ENCODE assay signal across 1 cellular context in the genomic region with DNA sequence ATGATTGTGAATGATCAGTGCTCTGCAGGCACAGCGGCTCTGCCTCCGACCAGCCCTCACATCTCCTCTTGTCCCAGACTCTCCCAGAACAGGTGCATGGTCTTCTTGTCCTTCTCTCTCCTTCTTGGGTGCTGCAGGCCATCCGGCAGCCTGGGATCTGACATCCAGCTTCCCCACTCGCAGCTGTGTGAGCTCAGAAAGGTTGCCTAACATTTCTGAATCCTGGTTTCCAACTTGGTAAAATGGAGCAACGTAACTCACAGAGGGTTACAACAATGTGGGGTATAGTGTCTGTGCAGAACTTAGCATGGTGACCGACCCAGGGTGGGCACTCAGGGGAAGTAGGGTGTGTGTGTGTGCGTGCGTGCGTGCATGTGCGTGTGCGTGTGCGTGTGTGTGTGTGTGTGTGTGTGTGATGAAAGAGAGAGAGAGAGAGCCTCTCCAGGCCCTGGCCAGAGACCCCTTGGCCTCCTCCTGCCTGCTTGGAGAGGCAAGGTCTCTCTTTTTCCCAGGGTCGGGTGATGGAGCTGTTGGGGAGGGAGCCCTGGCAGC.
A peak's percentile ranks its signal among the peaks of the same experiment; 100 is the strongest.
TF ChIP-seq lines count a peak whose summit lies in the region.

No MANE protein-coding gene starts in this region.

TF ChIP-seq in HepG2, 621 proteins besides CTCF, POLR2A, EP300 and RAD21 (continued from another document and continues in another):
- TF ChIP-seq, protein P1, sequence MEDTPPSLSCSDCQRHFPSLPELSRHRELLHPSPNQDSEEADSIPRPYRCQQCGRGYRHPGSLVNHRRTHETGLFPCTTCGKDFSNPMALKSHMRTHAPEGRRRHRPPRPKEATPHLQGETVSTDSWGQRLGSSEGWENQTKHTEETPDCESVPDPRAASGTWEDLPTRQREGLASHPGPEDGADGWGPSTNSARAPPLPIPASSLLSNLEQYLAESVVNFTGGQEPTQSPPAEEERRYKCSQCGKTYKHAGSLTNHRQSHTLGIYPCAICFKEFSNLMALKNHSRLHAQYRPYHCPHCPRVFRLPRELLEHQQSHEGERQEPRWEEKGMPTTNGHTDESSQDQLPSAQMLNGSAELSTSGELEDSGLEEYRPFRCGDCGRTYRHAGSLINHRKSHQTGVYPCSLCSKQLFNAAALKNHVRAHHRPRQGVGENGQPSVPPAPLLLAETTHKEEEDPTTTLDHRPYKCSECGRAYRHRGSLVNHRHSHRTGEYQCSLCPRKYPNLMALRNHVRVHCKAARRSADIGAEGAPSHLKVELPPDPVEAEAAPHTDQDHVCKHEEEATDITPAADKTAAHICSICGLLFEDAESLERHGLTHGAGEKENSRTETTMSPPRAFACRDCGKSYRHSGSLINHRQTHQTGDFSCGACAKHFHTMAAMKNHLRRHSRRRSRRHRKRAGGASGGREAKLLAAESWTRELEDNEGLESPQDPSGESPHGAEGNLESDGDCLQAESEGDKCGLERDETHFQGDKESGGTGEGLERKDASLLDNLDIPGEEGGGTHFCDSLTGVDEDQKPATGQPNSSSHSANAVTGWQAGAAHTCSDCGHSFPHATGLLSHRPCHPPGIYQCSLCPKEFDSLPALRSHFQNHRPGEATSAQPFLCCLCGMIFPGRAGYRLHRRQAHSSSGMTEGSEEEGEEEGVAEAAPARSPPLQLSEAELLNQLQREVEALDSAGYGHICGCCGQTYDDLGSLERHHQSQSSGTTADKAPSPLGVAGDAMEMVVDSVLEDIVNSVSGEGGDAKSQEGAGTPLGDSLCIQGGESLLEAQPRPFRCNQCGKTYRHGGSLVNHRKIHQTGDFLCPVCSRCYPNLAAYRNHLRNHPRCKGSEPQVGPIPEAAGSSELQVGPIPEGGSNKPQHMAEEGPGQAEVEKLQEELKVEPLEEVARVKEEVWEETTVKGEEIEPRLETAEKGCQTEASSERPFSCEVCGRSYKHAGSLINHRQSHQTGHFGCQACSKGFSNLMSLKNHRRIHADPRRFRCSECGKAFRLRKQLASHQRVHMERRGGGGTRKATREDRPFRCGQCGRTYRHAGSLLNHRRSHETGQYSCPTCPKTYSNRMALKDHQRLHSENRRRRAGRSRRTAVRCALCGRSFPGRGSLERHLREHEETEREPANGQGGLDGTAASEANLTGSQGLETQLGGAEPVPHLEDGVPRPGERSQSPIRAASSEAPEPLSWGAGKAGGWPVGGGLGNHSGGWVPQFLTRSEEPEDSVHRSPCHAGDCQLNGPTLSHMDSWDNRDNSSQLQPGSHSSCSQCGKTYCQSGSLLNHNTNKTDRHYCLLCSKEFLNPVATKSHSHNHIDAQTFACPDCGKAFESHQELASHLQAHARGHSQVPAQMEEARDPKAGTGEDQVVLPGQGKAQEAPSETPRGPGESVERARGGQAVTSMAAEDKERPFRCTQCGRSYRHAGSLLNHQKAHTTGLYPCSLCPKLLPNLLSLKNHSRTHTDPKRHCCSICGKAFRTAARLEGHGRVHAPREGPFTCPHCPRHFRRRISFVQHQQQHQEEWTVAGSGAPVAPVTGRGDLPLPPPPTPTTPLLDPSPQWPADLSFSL (CRISPR knock-in tag; IDR thresholded peaks at IDR 0.05): peak; percentile 63; the same call in 1 of the 2 replicates
- TF ChIP-seq ZNF296 (CRISPR knock-in tag; conservative IDR thresholded peaks at IDR 0.05) (peak; percentile 80), NFKB2 (CRISPR knock-in tag; IDR thresholded peaks at IDR 0.05; ENCODE audit: borderline replicate concordance) (0 out of 2 replicates have a peak, but pooled peaks have one; percentile 19), ZNF264 (CRISPR knock-in tag; IDR thresholded peaks at IDR 0.05) (0 out of 2 replicates have a peak, but pooled peaks have one; percentile 5), CC2D1A (CRISPR knock-in tag; IDR thresholded peaks at IDR 0.05) (0 out of 2 replicates have a peak, but pooled peaks have one; percentile 53), RFXAP (CRISPR knock-in tag; IDR thresholded peaks at IDR 0.05; ENCODE audit: borderline replicate concordance) (0 out of 2 replicates have a peak, but pooled peaks have one; percentile 38), ZNF225 (CRISPR knock-in tag; IDR thresholded peaks at IDR 0.05) (no peak), SSRP1 (CRISPR knock-in tag; IDR thresholded peaks at IDR 0.05) (0 out of 2 replicates have a peak, but pooled peaks have one; percentile 16), HNRNPLL (IDR thresholded peaks at IDR 0.05; ENCODE audit: low read depth, low read length, poor library complexity, severe bottlenecking) (peak; percentile 85), NRL (CRISPR knock-in tag; IDR thresholded peaks at IDR 0.05; ENCODE audit: borderline replicate concordance) (no peak), GPN1 (CRISPR knock-in tag; IDR thresholded peaks at IDR 0.05; ENCODE audit: borderline replicate concordance) (no peak), GTF3A (CRISPR knock-in tag; conservative IDR thresholded peaks at IDR 0.05) (0 out of 2 replicates have a peak, but pooled peaks have one; percentile 28), SP2 (CRISPR knock-in tag; IDR thresholded peaks at IDR 0.05) (peak; percentile 13; the same call in 1 of the 2 replicates), NBN (conservative IDR thresholded peaks at IDR 0.05) (no peak), ZNF30 (CRISPR knock-in tag; IDR thresholded peaks at IDR 0.05) (no peak), MEIS1 (CRISPR knock-in tag; IDR thresholded peaks at IDR 0.05; ENCODE audit: borderline replicate concordance) (0 out of 2 replicates have a peak, but pooled peaks have one; percentile 22), ZNF354B (CRISPR knock-in tag; IDR thresholded peaks at IDR 0.05) (peak; percentile 82; the same call in 1 of the 2 replicates), TMF1 (CRISPR knock-in tag; IDR thresholded peaks at IDR 0.05; ENCODE audit: low read depth) (peak; percentile 1; the same call in 1 of the 2 replicates), ZNF777 (CRISPR knock-in tag; IDR thresholded peaks at IDR 0.05) (peak; percentile 49; the same call in 1 of the 2 replicates), MIXL1 (CRISPR knock-in tag; IDR thresholded peaks at IDR 0.05) (no peak), PTBP1 (IDR thresholded peaks at IDR 0.05; ENCODE audit: low read depth, low read length, poor library complexity, severe bottlenecking) (peak; percentile 66), LCORL (IDR thresholded peaks at IDR 0.05) (no peak), LCORL (CRISPR knock-in tag; IDR thresholded peaks at IDR 0.05) (no peak), PHF20 (CRISPR knock-in tag; IDR thresholded peaks at IDR 0.05) (0 out of 2 replicates have a peak, but pooled peaks have one; percentile 40), NFKBIZ (CRISPR knock-in tag; IDR thresholded peaks at IDR 0.05) (no peak), TOPORS (CRISPR knock-in tag; IDR thresholded peaks at IDR 0.05) (0 out of 2 replicates have a peak, but pooled peaks have one; percentile 25)
- TF ChIP-seq, protein P2, sequence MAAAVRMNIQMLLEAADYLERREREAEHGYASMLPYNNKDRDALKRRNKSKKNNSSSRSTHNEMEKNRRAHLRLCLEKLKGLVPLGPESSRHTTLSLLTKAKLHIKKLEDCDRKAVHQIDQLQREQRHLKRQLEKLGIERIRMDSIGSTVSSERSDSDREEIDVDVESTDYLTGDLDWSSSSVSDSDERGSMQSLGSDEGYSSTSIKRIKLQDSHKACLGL (CRISPR knock-in tag; IDR thresholded peaks at IDR 0.05): no peak
- TF ChIP-seq, protein P3, sequence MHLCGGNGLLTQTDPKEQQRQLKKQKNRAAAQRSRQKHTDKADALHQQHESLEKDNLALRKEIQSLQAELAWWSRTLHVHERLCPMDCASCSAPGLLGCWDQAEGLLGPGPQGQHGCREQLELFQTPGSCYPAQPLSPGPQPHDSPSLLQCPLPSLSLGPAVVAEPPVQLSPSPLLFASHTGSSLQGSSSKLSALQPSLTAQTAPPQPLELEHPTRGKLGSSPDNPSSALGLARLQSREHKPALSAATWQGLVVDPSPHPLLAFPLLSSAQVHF (CRISPR knock-in tag; IDR thresholded peaks at IDR 0.05): 0 out of 2 replicates have a peak, but pooled peaks have one; percentile 52
- TF ChIP-seq, protein P4, sequence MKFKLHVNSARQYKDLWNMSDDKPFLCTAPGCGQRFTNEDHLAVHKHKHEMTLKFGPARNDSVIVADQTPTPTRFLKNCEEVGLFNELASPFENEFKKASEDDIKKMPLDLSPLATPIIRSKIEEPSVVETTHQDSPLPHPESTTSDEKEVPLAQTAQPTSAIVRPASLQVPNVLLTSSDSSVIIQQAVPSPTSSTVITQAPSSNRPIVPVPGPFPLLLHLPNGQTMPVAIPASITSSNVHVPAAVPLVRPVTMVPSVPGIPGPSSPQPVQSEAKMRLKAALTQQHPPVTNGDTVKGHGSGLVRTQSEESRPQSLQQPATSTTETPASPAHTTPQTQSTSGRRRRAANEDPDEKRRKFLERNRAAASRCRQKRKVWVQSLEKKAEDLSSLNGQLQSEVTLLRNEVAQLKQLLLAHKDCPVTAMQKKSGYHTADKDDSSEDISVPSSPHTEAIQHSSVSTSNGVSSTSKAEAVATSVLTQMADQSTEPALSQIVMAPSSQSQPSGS (CRISPR knock-in tag; IDR thresholded peaks at IDR 0.05): no peak
- TF ChIP-seq, protein P5, sequence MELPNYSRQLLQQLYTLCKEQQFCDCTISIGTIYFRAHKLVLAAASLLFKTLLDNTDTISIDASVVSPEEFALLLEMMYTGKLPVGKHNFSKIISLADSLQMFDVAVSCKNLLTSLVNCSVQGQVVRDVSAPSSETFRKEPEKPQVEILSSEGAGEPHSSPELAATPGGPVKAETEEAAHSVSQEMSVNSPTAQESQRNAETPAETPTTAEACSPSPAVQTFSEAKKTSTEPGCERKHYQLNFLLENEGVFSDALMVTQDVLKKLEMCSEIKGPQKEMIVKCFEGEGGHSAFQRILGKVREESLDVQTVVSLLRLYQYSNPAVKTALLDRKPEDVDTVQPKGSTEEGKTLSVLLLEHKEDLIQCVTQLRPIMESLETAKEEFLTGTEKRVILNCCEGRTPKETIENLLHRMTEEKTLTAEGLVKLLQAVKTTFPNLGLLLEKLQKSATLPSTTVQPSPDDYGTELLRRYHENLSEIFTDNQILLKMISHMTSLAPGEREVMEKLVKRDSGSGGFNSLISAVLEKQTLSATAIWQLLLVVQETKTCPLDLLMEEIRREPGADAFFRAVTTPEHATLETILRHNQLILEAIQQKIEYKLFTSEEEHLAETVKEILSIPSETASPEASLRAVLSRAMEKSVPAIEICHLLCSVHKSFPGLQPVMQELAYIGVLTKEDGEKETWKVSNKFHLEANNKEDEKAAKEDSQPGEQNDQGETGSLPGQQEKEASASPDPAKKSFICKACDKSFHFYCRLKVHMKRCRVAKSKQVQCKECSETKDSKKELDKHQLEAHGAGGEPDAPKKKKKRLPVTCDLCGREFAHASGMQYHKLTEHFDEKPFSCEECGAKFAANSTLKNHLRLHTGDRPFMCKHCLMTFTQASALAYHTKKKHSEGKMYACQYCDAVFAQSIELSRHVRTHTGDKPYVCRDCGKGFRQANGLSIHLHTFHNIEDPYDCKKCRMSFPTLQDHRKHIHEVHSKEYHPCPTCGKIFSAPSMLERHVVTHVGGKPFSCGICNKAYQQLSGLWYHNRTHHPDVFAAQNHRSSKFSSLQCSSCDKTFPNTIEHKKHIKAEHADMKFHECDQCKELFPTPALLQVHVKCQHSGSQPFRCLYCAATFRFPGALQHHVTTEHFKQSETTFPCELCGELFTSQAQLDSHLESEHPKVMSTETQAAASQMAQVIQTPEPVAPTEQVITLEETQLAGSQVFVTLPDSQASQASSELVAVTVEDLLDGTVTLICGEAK (IDR thresholded peaks at IDR 0.05): 0 out of 2 replicates have a peak, but pooled peaks have one; percentile 8
- TF ChIP-seq, protein P5 (CRISPR knock-in tag; IDR thresholded peaks at IDR 0.05): no peak
- TF ChIP-seq, protein P6, sequence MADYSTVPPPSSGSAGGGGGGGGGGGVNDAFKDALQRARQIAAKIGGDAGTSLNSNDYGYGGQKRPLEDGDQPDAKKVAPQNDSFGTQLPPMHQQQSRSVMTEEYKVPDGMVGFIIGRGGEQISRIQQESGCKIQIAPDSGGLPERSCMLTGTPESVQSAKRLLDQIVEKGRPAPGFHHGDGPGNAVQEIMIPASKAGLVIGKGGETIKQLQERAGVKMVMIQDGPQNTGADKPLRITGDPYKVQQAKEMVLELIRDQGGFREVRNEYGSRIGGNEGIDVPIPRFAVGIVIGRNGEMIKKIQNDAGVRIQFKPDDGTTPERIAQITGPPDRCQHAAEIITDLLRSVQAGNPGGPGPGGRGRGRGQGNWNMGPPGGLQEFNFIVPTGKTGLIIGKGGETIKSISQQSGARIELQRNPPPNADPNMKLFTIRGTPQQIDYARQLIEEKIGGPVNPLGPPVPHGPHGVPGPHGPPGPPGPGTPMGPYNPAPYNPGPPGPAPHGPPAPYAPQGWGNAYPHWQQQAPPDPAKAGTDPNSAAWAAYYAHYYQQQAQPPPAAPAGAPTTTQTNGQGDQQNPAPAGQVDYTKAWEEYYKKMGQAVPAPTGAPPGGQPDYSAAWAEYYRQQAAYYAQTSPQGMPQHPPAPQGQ (CRISPR knock-in tag; IDR thresholded peaks at IDR 0.05; ENCODE audit: borderline replicate concordance): 0 out of 2 replicates have a peak, but pooled peaks have one; percentile 19
- TF ChIP-seq, protein P7, sequence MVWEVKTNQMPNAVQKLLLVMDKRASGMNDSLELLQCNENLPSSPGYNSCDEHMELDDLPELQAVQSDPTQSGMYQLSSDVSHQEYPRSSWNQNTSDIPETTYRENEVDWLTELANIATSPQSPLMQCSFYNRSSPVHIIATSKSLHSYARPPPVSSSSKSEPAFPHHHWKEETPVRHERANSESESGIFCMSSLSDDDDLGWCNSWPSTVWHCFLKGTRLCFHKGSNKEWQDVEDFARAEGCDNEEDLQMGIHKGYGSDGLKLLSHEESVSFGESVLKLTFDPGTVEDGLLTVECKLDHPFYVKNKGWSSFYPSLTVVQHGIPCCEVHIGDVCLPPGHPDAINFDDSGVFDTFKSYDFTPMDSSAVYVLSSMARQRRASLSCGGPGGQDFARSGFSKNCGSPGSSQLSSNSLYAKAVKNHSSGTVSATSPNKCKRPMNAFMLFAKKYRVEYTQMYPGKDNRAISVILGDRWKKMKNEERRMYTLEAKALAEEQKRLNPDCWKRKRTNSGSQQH (CRISPR knock-in tag; IDR thresholded peaks at IDR 0.05; ENCODE audit: low read depth): 0 out of 2 replicates have a peak, but pooled peaks have one; percentile 23
